Comparison of ENCODE assay signal across 15 cellular contexts in genomic region chr1:75341537-75341936, GRCh38.
DNase-seq lines count a peak whose midpoint lies in the region; ATAC-seq, FAIRE-seq and TF ChIP-seq lines count a peak whose summit lies in the region.
"Had no signal": no experiment of that assay in that cellular context is flagged by ENCODE, and none has a peak within 500 bp of the region (broad histone marks: within the 10 kb centered on the region; RNA-seq: fewer than 3 reads in every experiment).

No MANE protein-coding gene starts in this region.

- H3K27me3 Mint-ChIP-seq in activated CD8-positive, alpha-beta memory T cell treated with anti-CD3 and anti-CD28 coated beads, Interleukin-2, amount 10 ng/mL, durations not matched to agents 7 days and 5 days: no peaks in the 10 kb centered on the region
- H3K27me3 Mint-ChIP-seq: stimulated activated naive CD8-positive, alpha-beta T cell treated with anti-CD3 and anti-CD28 coated beads, Interleukin-15, Interleukin-2, amounts not matched to agents 100 ng/mL and 50 ng/mL, for 24 hours had no signal

- WGBS in GM12878 (ENCODE audit: insufficient coverage, insufficient replicate concordance, low lambda C conversion rate, missing lambda C conversion rate): 3% methylated on average over 3 of the region's 3 CpGs

- no peak overlapping the region for H2AFZ ChIP-seq in GM12878 (ENCODE audit: control insufficient read depth, low read depth, low read length)

- H3K27ac Mint-ChIP-seq in activated CD8-positive, alpha-beta memory T cell treated with anti-CD3 and anti-CD28 coated beads, Interleukin-2, amount 10 ng/mL, durations not matched to agents 7 days and 5 days: no peak overlapping the region
- H3K27ac Mint-ChIP-seq: activated naive CD8-positive, alpha-beta T cell; stimulated activated naive CD8-positive, alpha-beta T cell treated with anti-CD3 and anti-CD28 coated beads, Interleukin-15, Interleukin-2, amounts not matched to agents 100 ng/mL and 50 ng/mL, for 24 hours had no signal

- no peaks in the 10 kb centered on the region for H3K36me3 Mint-ChIP-seq in activated CD8-positive, alpha-beta memory T cell treated with anti-CD3 and anti-CD28 coated beads, Interleukin-2, amount 10 ng/mL, durations not matched to agents 7 days and 5 days
- H3K36me3 Mint-ChIP-seq: activated naive CD8-positive, alpha-beta T cell had no signal

- no peak overlapping the region for H3K27ac ChIP-seq in GM12878 (ENCODE audit: control insufficient read depth, insufficient read depth)
- H3K27ac ChIP-seq: BLaER1 treated with 17β-estradiol and CSF1 and Interleukin-3, amounts not matched to agents 10 nM and 100 nM had no signal

- DNase-seq in GM12878 (ENCODE audit: low read depth, low spot score): peak; percentile 13
- no peak for DNase-seq in activated CD8-positive, alpha-beta memory T cell treated with anti-CD3 and anti-CD28 coated beads, Interleukin-2, amount 10 ng/mL, durations not matched to agents 7 days and 5 days
- no peak for DNase-seq in GDM1 (lab: John Stamatoyannopoulos, UW)
- no peak for DNase-seq in stimulated activated CD4-positive, alpha-beta T cell treated with anti-CD3 and anti-CD28 coated beads, Interleukin-2, amount 100 ng/mL, for 48 hours
- DNase-seq in D341Med (ENCODE audit: low spot score): no peak
- DNase-seq: IMR-90; NCI-H1436 treated with DMSO at 0.1 percent for 48 hours; stimulated activated CD4-positive, alpha-beta T cell treated with anti-CD3 and anti-CD28 coated beads, Interleukin-2, amount 100 ng/mL, for 24 hours had no signal

- H3K4me1 ChIP-seq in GM12878 (ENCODE audit: control insufficient read depth, insufficient read depth, low read length): peaks cover 25% of the 10 kb centered on the region

- intact Hi-C loops in GM12878 (cut with micrococcal nuclease; ENCODE audit: unreplicated experiment): no loop called here

- no peak for TF ChIP-seq POLR2A in GM12878 (IDR thresholded peaks at IDR 0.05; ENCODE audit: low read depth, low read length)

- H4K20me1 ChIP-seq in GM12878 (ENCODE audit: control insufficient read depth, insufficient read depth): no peaks in the 10 kb centered on the region
- H4K20me1 ChIP-seq: BLaER1 treated with 17β-estradiol and CSF1 and Interleukin-3, amounts not matched to agents 10 nM and 100 nM had no signal

- no TSS peak for BruUV-seq in GM12878 (replicated peaks; lab: Mats Ljungman, UMichigan)

- H3K4me1 Mint-ChIP-seq in activated CD8-positive, alpha-beta memory T cell treated with anti-CD3 and anti-CD28 coated beads, Interleukin-2, amount 10 ng/mL, durations not matched to agents 7 days and 5 days: no peaks in the 10 kb centered on the region

- TF ChIP-seq RAD21 in GM12878 (IDR thresholded peaks at IDR 0.05; ENCODE audit: insufficient read depth, low read depth, low read length): no peak

- SMC1A ChIA-PET in GM12878 (lab: Charles Lee; ENCODE audit: uncharacterized antibody, unreplicated experiment): interaction anchor here (1.4 kb wide), 1 partner anchor 55 kb away, joined by 3 read pairs; no protein-coding TSS in a partner anchor

- no peak for TF ChIP-seq CTCF in GM12878 (IDR thresholded peaks at IDR 0.05 in 2 of 3, conservative IDR thresholded peaks at IDR 0.05 in 1 of 3; ENCODE audit: control insufficient read depth in 2 of 3, extremely low read depth in 1 of 3, insufficient read depth in 1 of 3, low read depth in 3 of 3, low read length in 3 of 3)

- no peak for TF ChIP-seq EP300 in GM12878 (IDR thresholded peaks at IDR 0.05; ENCODE audit: borderline replicate concordance in 1 of 2, control insufficient read depth in 1 of 2, low read depth in 2 of 2, low read length in 2 of 2)

- peak; percentile 59 for ATAC-seq in GM18867 (IDR thresholded peaks at IDR 0.05; ENCODE audit: unreplicated experiment)
- peak; percentile 60 for ATAC-seq in GM21576 (IDR thresholded peaks at IDR 0.05; ENCODE audit: unreplicated experiment)
- peak; percentile 46 for ATAC-seq in HG03064 (IDR thresholded peaks at IDR 0.05; ENCODE audit: low read depth, unreplicated experiment)
- peak; percentile 74 for ATAC-seq in GM12878
- no peak for ATAC-seq in activated CD8-positive, alpha-beta memory T cell treated with anti-CD3 and anti-CD28 coated beads, Interleukin-2, amount 10 ng/mL, durations not matched to agents 7 days and 5 days
- ATAC-seq: esophagus mucosa had no signal

- H3K27me3 ChIP-seq in GM12878 (replicated peaks in 1 of 2; ENCODE audit: control insufficient read depth in 2 of 2, insufficient read depth in 2 of 2, low read length in 1 of 2): no peaks in the 10 kb centered on the region
- H3K27me3 ChIP-seq: BLaER1 treated with 17β-estradiol and CSF1 and Interleukin-3, amounts not matched to agents 10 nM and 100 nM had no signal

- no peak overlapping the region for H3K4me3 Mint-ChIP-seq in activated CD8-positive, alpha-beta memory T cell treated with anti-CD3 and anti-CD28 coated beads, Interleukin-2, amount 10 ng/mL, durations not matched to agents 7 days and 5 days
- H3K4me3 Mint-ChIP-seq: activated naive CD8-positive, alpha-beta T cell; stimulated activated naive CD8-positive, alpha-beta T cell treated with anti-CD3 and anti-CD28 coated beads, Interleukin-15, Interleukin-2, amounts not matched to agents 100 ng/mL and 50 ng/mL, for 24 hours had no signal

- POLR2A ChIA-PET in GM12878 (lab: Charles Lee): no interaction called here

- CTCF ChIA-PET in GM12878 (lab: Yijun Ruan, JAX): interaction anchor here (0.6 kb wide), 1 partner anchor 40 kb away, joined by 4 read pairs; no protein-coding TSS in a partner anchor
- CTCF ChIA-PET in activated CD8-positive, alpha-beta memory T cell treated with anti-CD3 and anti-CD28 coated beads, Interleukin-2, amount 10 ng/mL, durations not matched to agents 7 days and 5 days (lab: Charles Lee): no interaction called here

- RAD21 ChIA-PET in GM12878 (lab: Charles Lee; ENCODE audit: unreplicated experiment): interaction anchor here (0.6 kb wide), 1 partner anchor 291 kb away, joined by 3 read pairs; no protein-coding TSS in a partner anchor

- no peaks in the 10 kb centered on the region for H3K9me3 ChIP-seq in GM12878 (replicated peaks; ENCODE audit: control insufficient read depth, insufficient read depth, low read length)
- H3K9me3 ChIP-seq: BLaER1 treated with 17β-estradiol and CSF1 and Interleukin-3, amounts not matched to agents 10 nM and 100 nM had no signal

- no peaks in the 10 kb centered on the region for H3K36me3 ChIP-seq in GM12878 (ENCODE audit: control insufficient read depth in 2 of 2, insufficient read depth in 2 of 2, low read length in 1 of 2)
- H3K36me3 ChIP-seq: BLaER1 treated with 17β-estradiol and CSF1 and Interleukin-3, amounts not matched to agents 10 nM and 100 nM had no signal

- H3K9me3 Mint-ChIP-seq in activated CD8-positive, alpha-beta memory T cell treated with anti-CD3 and anti-CD28 coated beads, Interleukin-2, amount 10 ng/mL, durations not matched to agents 7 days and 5 days (ENCODE audit: low read depth): peaks cover 2% of the 10 kb centered on the region

- in situ Hi-C loops in GM12878 (cut with MboI): no loop called here

- no peaks in the 10 kb centered on the region for H3K79me2 ChIP-seq in GM12878 (ENCODE audit: control insufficient read depth, insufficient read depth, low read length)

- H3K4me3 ChIP-seq in GM12878: no peak overlapping the region
- H3K4me3 ChIP-seq: BLaER1 treated with 17β-estradiol and CSF1 and Interleukin-3, amounts not matched to agents 10 nM and 100 nM had no signal

- H3K4me2 ChIP-seq in GM12878 (ENCODE audit: control insufficient read depth, insufficient read depth): peak overlapping the region; percentile 22

- no peak for FAIRE-seq in GM12878 (lab: Jason Lieb, UNC)

- H3K9ac ChIP-seq in GM12878 (ENCODE audit: control insufficient read depth, insufficient read depth, low read length): no peak overlapping the region
- H3K9ac ChIP-seq: BLaER1 treated with 17β-estradiol and CSF1 and Interleukin-3, amounts not matched to agents 10 nM and 100 nM had no signal

TF ChIP-seq in GM12878, 131 proteins besides CTCF, POLR2A, EP300 and RAD21:
- TF ChIP-seq ELK1 (IDR thresholded peaks at IDR 0.05; ENCODE audit: low read depth, low read length) (no peak), SPI1 (IDR thresholded peaks at IDR 0.05; ENCODE audit: borderline replicate concordance, insufficient read depth, low read depth, low read length) (peak; percentile 62), ETV6 (conservative IDR thresholded peaks at IDR 0.05 in 1 of 2, IDR thresholded peaks at IDR 0.05 in 1 of 2; ENCODE audit: borderline replicate concordance in 1 of 2, low read depth in 1 of 2) (peak in 1 of 2 experiments; percentile 26; a peak in 1 of 4 replicates)
TF ChIP-seq in GM12878: peak in this region for 2.
